In the genomic region with DNA sequence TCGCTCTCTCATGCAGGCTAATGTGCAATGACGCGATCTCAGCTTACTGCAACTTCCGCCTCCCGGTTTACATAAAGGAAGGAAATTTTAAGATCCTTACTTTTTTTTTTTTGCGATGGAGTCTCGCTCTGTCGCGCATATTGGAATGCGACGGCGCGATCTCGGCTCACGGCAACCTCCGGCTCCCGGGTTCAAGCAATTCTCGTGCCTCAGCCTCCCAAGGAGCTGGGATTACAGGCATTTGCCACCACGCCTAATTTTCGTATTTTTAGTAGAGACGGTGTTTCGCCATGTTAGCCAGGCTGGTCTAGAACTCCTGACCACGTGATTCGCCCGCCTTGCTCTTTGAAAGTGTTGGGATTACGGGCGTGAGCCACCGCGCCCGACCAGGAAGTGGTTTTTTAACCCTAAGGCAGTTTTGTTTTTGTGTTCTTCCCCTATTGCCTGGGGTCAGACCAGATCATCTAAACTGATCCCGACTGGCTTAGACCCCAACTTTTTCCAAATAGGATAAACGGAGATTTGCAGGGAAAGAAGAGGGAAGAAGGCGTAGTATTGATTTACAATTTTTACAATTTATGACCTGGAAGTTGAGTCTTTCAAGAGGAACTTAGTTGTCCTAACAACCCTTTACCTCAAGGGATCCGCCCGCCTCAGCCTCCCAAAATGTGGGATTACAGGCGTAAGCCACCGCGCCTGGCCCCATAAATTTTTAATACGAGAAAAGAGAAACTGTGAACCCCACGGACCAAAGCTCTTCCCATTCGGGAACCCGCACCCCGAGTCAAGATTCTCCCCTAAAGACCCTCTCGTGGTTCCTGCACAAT, we compare ENCODE assay signal across 8 cellular contexts.
DNase-seq lines count a peak whose midpoint lies in the region; ATAC-seq, FAIRE-seq and TF ChIP-seq lines count a peak whose summit lies in the region.

No MANE protein-coding gene starts in this region.

- peak overlapping the region; percentile 100 for H3K27ac Mint-ChIP-seq in astrocyte (ENCODE audit: unreplicated experiment)

- peak; percentile 24 for DNase-seq in DMS53 treated with DMSO at 0.1 percent for 48 hours (lab: John Stamatoyannopoulos, UW; ENCODE audit: unreplicated experiment)
- DNase-seq in NCI-H2227 (lab: John Stamatoyannopoulos, UW; ENCODE audit: unreplicated experiment): peak; percentile 55
- peak; percentile 59 for DNase-seq in astrocyte (ENCODE audit: low read depth)
- DNase-seq in right cardiac atrium: peak; percentile 53 to 90 (median 58)
- peak; percentile 10 for DNase-seq in prostate gland (ENCODE audit: low spot score)
- no peak for DNase-seq in iPS-NIHi11 (ENCODE audit: low spot score)
- DNase-seq in GM19240 (ENCODE audit: insufficient read length, low spot score): no peak
- no peak for DNase-seq in HUDEP-2 (lab: John Stamatoyannopoulos, UW; ENCODE audit: unreplicated experiment in 76 of 76)

- H4K20me1 ChIP-seq in astrocyte (ENCODE audit: insufficient read depth, low read length): no peaks in the 10 kb centered on the region

- H3K9me3 Mint-ChIP-seq in astrocyte (ENCODE audit: unreplicated experiment): peaks cover 6% of the 10 kb centered on the region

- H3K4me3 ChIP-seq in astrocyte (ENCODE audit: insufficient read depth, low read depth, low read length) (peak overlapping the region; percentile 64), right cardiac atrium (ENCODE audit: low read length) (peak overlapping the region; percentile 91), prostate gland (peak overlapping the region; percentile 35 to 39)

- H3K79me2 ChIP-seq in astrocyte (ENCODE audit: insufficient read depth, low read length): no peaks in the 10 kb centered on the region

- H3K4me2 ChIP-seq in astrocyte (ENCODE audit: low read length): peak overlapping the region; percentile 88

- H3K36me3 Mint-ChIP-seq in astrocyte (ENCODE audit: low read depth, unreplicated experiment): peaks cover 16% of the 10 kb centered on the region

- intact Hi-C loops in right cardiac atrium (cut with DNase I): no loop called here
- intact Hi-C loops in prostate gland (cut with DNase I): no loop called here

- H3K4me1 ChIP-seq in astrocyte (ENCODE audit: insufficient read depth, low read length) (no peaks in the 10 kb centered on the region), right cardiac atrium (ENCODE audit: control insufficient read depth, insufficient read depth, low read length) (no peaks in the 10 kb centered on the region), prostate gland (replicated peaks) (no peaks in the 10 kb centered on the region)

- ATAC-seq in right cardiac atrium: peak; percentile 78 to 88

- peaks cover 2% of the 10 kb centered on the region for H3K4me1 Mint-ChIP-seq in astrocyte (ENCODE audit: low read depth, unreplicated experiment)

- no peaks in the 10 kb centered on the region for H3K27me3 ChIP-seq in astrocyte (ENCODE audit: insufficient read depth, low read length)
- no peaks in the 10 kb centered on the region for H3K27me3 ChIP-seq in right cardiac atrium (ENCODE audit: control insufficient read depth, insufficient read depth)
- no peaks in the 10 kb centered on the region for H3K27me3 ChIP-seq in prostate gland (replicated peaks; ENCODE audit: insufficient read depth)

- peak overlapping the region; percentile 81 for H2AFZ ChIP-seq in astrocyte (ENCODE audit: low read depth, low read length)

- TF ChIP-seq CTCF in astrocyte (IDR thresholded peaks at IDR 0.05; ENCODE audit: insufficient read depth, low read depth, low read length) (no peak), prostate gland (IDR thresholded peaks at IDR 0.05) (no peak)

- H3K9me3 ChIP-seq in astrocyte (ENCODE audit: insufficient read depth, low read depth, low read length) (no peaks in the 10 kb centered on the region), right cardiac atrium (ENCODE audit: control insufficient read depth, low read length) (no peaks in the 10 kb centered on the region), prostate gland (no peaks in the 10 kb centered on the region)

- TF ChIP-seq POLR2A in prostate gland (IDR thresholded peaks at IDR 0.05): no peak

- no peak for FAIRE-seq in astrocyte (lab: Jason Lieb, UNC)

- peak overlapping the region; percentile 84 for H3K9ac ChIP-seq in astrocyte (ENCODE audit: low read length)

- H3K27ac ChIP-seq in astrocyte (ENCODE audit: low read depth, low read length) (peak overlapping the region; percentile 47), right cardiac atrium (ENCODE audit: low read length) (peak overlapping the region; percentile 70), prostate gland (peak overlapping the region; percentile 73 to 77)

- WGBS in right cardiac atrium: 4% methylated on average over 44 of the region's 44 CpGs
- 15% methylated on average over 44 of the region's 44 CpGs for WGBS in prostate gland

- H3K36me3 ChIP-seq in astrocyte (ENCODE audit: insufficient read depth, low read length) (no peaks in the 10 kb centered on the region), prostate gland (no peaks in the 10 kb centered on the region)

- H3K4me3 Mint-ChIP-seq in astrocyte (ENCODE audit: unreplicated experiment): peak overlapping the region; percentile 99

- H3K27me3 Mint-ChIP-seq in astrocyte (ENCODE audit: low read depth, unreplicated experiment): no peaks in the 10 kb centered on the region

Comparison
In these comparisons a context has a peak if more than half of its experiments do, and no peak if none do; other contexts are left out.
1. DNase-seq: peak in DMS53 treated with DMSO at 0.1 percent for 48 hours (single experiment), NCI-H2227 (single experiment), astrocyte (single experiment), right cardiac atrium (3 of 3) and prostate gland (single experiment); none in iPS-NIHi11 (single experiment), GM19240 (single experiment) and HUDEP-2 (0 of 76).
2. H3K4me3 ChIP-seq: peak in every context shown above with its lines; median percentile 91 in right cardiac atrium; 64 in astrocyte; 37 in prostate gland.
3. Peak in every context shown above with its lines, with median percentiles within 50 percentile points of each other: H3K27ac ChIP-seq.